9 cellular contexts compared by ENCODE assay signal in the genomic region with DNA sequence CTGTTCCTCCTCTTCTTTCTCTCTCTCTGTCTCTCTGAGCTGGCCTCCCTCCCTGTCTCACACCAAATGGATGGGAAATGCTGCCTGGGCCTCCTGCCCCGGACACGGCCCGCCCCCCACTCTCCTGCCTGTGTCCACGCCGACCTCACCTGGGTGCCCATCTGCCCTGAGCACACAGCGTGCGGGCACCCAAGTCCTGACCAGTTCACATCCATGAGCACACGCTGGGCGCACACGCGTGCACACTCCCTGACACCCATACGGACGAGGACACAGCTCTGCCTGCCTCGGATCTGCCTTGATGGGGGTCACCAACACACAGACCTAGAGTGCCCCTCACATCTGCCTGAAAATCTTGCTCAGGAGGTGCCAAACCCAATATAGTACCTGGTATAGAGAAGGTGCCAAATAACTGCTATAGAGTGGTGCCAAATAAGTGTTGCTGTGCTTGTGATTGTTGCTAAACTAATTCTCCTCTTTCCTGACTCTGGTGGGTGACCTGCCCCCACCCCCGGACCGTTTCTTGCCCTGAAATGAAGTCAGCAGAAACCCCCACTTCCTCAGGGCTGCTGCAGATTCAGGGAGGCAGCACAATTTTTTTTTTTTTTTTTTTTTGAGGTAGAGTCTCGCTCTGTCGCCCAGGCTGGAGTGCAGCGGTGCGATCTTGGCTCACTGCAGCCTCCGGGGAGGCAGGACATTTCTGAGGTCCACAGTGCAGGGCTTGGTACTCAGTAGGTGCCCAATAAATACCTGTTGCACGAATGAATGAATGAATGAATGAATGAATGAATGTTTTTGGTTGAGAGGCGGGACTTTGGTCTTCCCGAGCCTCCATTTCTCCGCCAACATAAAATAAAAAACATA. TPM values are rescaled to one million over a fixed set of nuclear protein-coding genes. Genes with fewer than 3 reads are reported as not detected.
DNase-seq lines count a peak whose midpoint lies in the region; ATAC-seq and TF ChIP-seq lines count a peak whose summit lies in the region.
"Had no signal": no experiment of that assay in that cellular context is flagged by ENCODE, and none has a peak within 500 bp of the region (broad histone marks: within the 10 kb centered on the region; RNA-seq: fewer than 3 reads in every experiment).

No MANE protein-coding gene starts in this region.

- no peaks in the 10 kb centered on the region for H3K27me3 ChIP-seq in endocrine pancreas (ENCODE audit: control insufficient read depth, insufficient read depth, low read length)
- no peaks in the 10 kb centered on the region for H3K27me3 ChIP-seq in uterus

- H3K36me3 ChIP-seq in endocrine pancreas (ENCODE audit: control insufficient read depth, insufficient read depth, low read length) (no peaks in the 10 kb centered on the region), uterus (no peaks in the 10 kb centered on the region)

- no peaks in the 10 kb centered on the region for H3K36me3 Mint-ChIP-seq in natural killer cell treated with Interleukin-12 subunit alpha and Interleukin-12 subunit beta and Interleukin-15 and Interleukin-18, amount 100 ng/mL, for 72 hours
- H3K36me3 Mint-ChIP-seq: activated CD8-positive, alpha-beta memory T cell treated with anti-CD3 and anti-CD28 coated beads, Interleukin-2, amount 10 ng/mL, durations not matched to agents 7 days and 5 days had no signal

- no peak for TF ChIP-seq CTCF in uterus (IDR thresholded peaks at IDR 0.05)

- H3K27me3 Mint-ChIP-seq in natural killer cell treated with Interleukin-12 subunit alpha and Interleukin-12 subunit beta and Interleukin-15 and Interleukin-18, amount 100 ng/mL, for 72 hours: peaks cover 9 to 10% of the 10 kb centered on the region in 2 donors

- H3K4me1 Mint-ChIP-seq in natural killer cell treated with Interleukin-12 subunit alpha and Interleukin-12 subunit beta and Interleukin-15 and Interleukin-18, amount 100 ng/mL, for 72 hours (ENCODE audit: low read depth in 2 of 2): peaks cover 32% of the 10 kb centered on the region in 2 donors

- no peak for ATAC-seq in Right ventricle myocardium inferior
- ATAC-seq in left cardiac atrium: no peak
- no peak for ATAC-seq in natural killer cell treated with Interleukin-12 subunit alpha and Interleukin-12 subunit beta and Interleukin-15 and Interleukin-18, amount 100 ng/mL, for 72 hours
- ATAC-seq: activated CD8-positive, alpha-beta memory T cell treated with anti-CD3 and anti-CD28 coated beads, Interleukin-2, amount 10 ng/mL, durations not matched to agents 7 days and 5 days had no signal

- peak overlapping the region; percentile 63 for H3K4me3 Mint-ChIP-seq in natural killer cell treated with Interleukin-12 subunit alpha and Interleukin-12 subunit beta and Interleukin-15 and Interleukin-18, amount 100 ng/mL, for 72 hours
- H3K4me3 Mint-ChIP-seq: activated CD8-positive, alpha-beta memory T cell treated with anti-CD3 and anti-CD28 coated beads, Interleukin-2, amount 10 ng/mL, durations not matched to agents 7 days and 5 days had no signal

- peak overlapping the region; percentile 46 for H3K4me3 ChIP-seq in endocrine pancreas (ENCODE audit: control insufficient read depth, insufficient read depth, low read length)
- peak overlapping the region; percentile 31 to 61 for H3K4me3 ChIP-seq in uterus

- H3K9me3 ChIP-seq in endocrine pancreas (ENCODE audit: control insufficient read depth, low read length) (no peaks in the 10 kb centered on the region), uterus (no peaks in the 10 kb centered on the region)

- peak overlapping the region in 1 of 2 donors; percentile 20 for H3K27ac Mint-ChIP-seq in natural killer cell treated with Interleukin-12 subunit alpha and Interleukin-12 subunit beta and Interleukin-15 and Interleukin-18, amount 100 ng/mL, for 72 hours
- H3K27ac Mint-ChIP-seq: activated CD8-positive, alpha-beta memory T cell treated with anti-CD3 and anti-CD28 coated beads, Interleukin-2, amount 10 ng/mL, durations not matched to agents 7 days and 5 days had no signal

- H3K9ac ChIP-seq in endocrine pancreas (ENCODE audit: control insufficient read depth, insufficient read depth, low read length): peak overlapping the region; percentile 1

- DNase-seq in Right ventricle myocardium inferior (ENCODE audit: missing footprints): peak; percentile 52
- DNase-seq in left cardiac atrium: no peak
- DNase-seq in natural killer cell treated with Interleukin-12 subunit alpha and Interleukin-12 subunit beta and Interleukin-15 and Interleukin-18, amount 100 ng/mL, for 72 hours (ENCODE audit: low spot score): no peak
- DNase-seq in uterus: no peak
- no peak for DNase-seq in iPS-NIHi7 (ENCODE audit: extremely low spot score)
- no peak for DNase-seq in EL
- DNase-seq in NCI-H1048 (lab: John Stamatoyannopoulos, UW): no peak
- DNase-seq: activated CD8-positive, alpha-beta memory T cell treated with anti-CD3 and anti-CD28 coated beads, Interleukin-2, amount 10 ng/mL, durations not matched to agents 7 days and 5 days had no signal

- peak overlapping the region; percentile 97 to 99 for H3K27ac ChIP-seq in uterus

- no peaks in the 10 kb centered on the region for H3K9me3 Mint-ChIP-seq in natural killer cell treated with Interleukin-12 subunit alpha and Interleukin-12 subunit beta and Interleukin-15 and Interleukin-18, amount 100 ng/mL, for 72 hours

- intact Hi-C loops in Right ventricle myocardium inferior (cut with DNase I): no loop called here
- intact Hi-C loops in left cardiac atrium (cut with DNase I): no loop called here
- intact Hi-C loops in uterus (cut with DNase I; ENCODE audit: low total_unique reads): no loop called here

- peaks cover 3% of the 10 kb centered on the region for H3K4me1 ChIP-seq in endocrine pancreas (ENCODE audit: control insufficient read depth, insufficient read depth, low read length)
- peaks cover 7 to 16% of the 10 kb centered on the region in 2 donors for H3K4me1 ChIP-seq in uterus

- TF ChIP-seq POLR2A in uterus (IDR thresholded peaks at IDR 0.05): no peak

RNA-seq across cellular contexts. Expression of a gene that starts 4.6 kb away (rescaled TPM):
- total RNA-seq in Right ventricle myocardium inferior (164 TPM), left cardiac atrium (100 to 1,000 TPM; 144 to 173 TPM), uterus (100 to 1,000 TPM in 2 of 4 donors, 10 to 100 TPM in 2; 18.5 to 361 (median 82.9) TPM)
- total RNA-seq in natural killer cell treated with Interleukin-12 subunit alpha and Interleukin-12 subunit beta and Interleukin-15 and Interleukin-18, amount 100 ng/mL, for 72 hours: 10 to 100 TPM; 21.4 to 41.7 TPM
